ENCODE assay signal across 11 cellular contexts in genomic region chrX:46279925-46280313, GRCh38.
A peak's percentile ranks its signal among the peaks of the same experiment; 100 is the strongest.
DNase-seq lines count a peak whose midpoint lies in the region; ATAC-seq and TF ChIP-seq lines count a peak whose summit lies in the region.
"Had no signal": no experiment of that assay in that cellular context is flagged by ENCODE, and none has a peak within 500 bp of the region (broad histone marks: within the 10 kb centered on the region; RNA-seq: fewer than 3 reads in every experiment).

No MANE protein-coding gene starts in this region.

- POLR2A ChIA-PET in SK-N-SH (lab: Yijun Ruan, JAX), result no interaction called here

- H3K9me3 Mint-ChIP-seq in osteocyte (ENCODE audit: unreplicated experiment), result no peaks in the 10 kb centered on the region

- H3K4me2 ChIP-seq in BLaER1 (peak overlapping the region; percentile 33; the same call in 1 of the 2 replicates), SK-N-SH (peak overlapping the region; percentile 9; the same call in 1 of the 2 replicates)

- H3K4me1 Mint-ChIP-seq in osteocyte (ENCODE audit: unreplicated experiment), result peaks cover 18% of the 10 kb centered on the region

- H3K27ac ChIP-seq in BLaER1, result no peak overlapping the region
- H3K27ac ChIP-seq in SK-N-SH (ENCODE audit: low read depth in 2 of 2, low read length in 1 of 2), result peak overlapping the region in 1 of 2 experiments; percentile 64; a peak in 3 of 4 replicates
- no peak overlapping the region for H3K27ac ChIP-seq in heart right ventricle

- CTCF ChIA-PET in SK-N-SH (lab: Yijun Ruan, JAX), result no interaction called here

- H4K20me1 ChIP-seq in BLaER1 (no peaks in the 10 kb centered on the region), SK-N-SH (ENCODE audit: insufficient read depth) (no peaks in the 10 kb centered on the region)

- DNase-seq in H4 (ENCODE audit: low spot score) (peak; percentile 30), SK-N-SH (no peak), fibroblast of villous mesenchyme (ENCODE audit: low read depth) (peak; percentile 6), osteocyte (ENCODE audit: extremely low spot score, unreplicated experiment) (no peak), heart right ventricle (no peak), activated gamma-delta T cell treated with Interleukin-2 at 50 U/mL for 16 hours (no peak)
- DNase-seq: NCI-H446, T-cell had no signal

- no peak for TF ChIP-seq CTCF in SK-N-SH (IDR thresholded peaks at IDR 0.05)
- TF ChIP-seq CTCF in fibroblast of villous mesenchyme (IDR thresholded peaks at IDR 0.05; ENCODE audit: insufficient read depth, low read depth, low read length), result no peak
- no peak for TF ChIP-seq CTCF in osteocyte (IDR thresholded peaks at IDR 0.05)
- no peak for TF ChIP-seq CTCF in heart right ventricle (IDR thresholded peaks at IDR 0.05)

- 0 out of 4 replicates have a peak, but pooled peaks of 1 of the 2 experiments have one; percentile 33 for TF ChIP-seq EP300 in SK-N-SH (IDR thresholded peaks at IDR 0.05; ENCODE audit: borderline replicate concordance in 1 of 2, low read depth in 1 of 2, low read length in 1 of 2)

- H3K27ac Mint-ChIP-seq in osteocyte (ENCODE audit: unreplicated experiment), result no peak overlapping the region
- H3K27ac Mint-ChIP-seq: type B pancreatic cell had no signal

- H3K27me3 ChIP-seq in BLaER1 (no peaks in the 10 kb centered on the region), SK-N-SH (ENCODE audit: insufficient read depth) (no peaks in the 10 kb centered on the region), heart right ventricle (peaks cover 0 to 5% (median 0%) of the 10 kb centered on the region in 7 donors)

- no peaks in the 10 kb centered on the region for H3K27me3 Mint-ChIP-seq in osteocyte (ENCODE audit: unreplicated experiment)
- H3K27me3 Mint-ChIP-seq: type B pancreatic cell had no signal

- H3K36me3 ChIP-seq in BLaER1, result no peaks in the 10 kb centered on the region
- H3K36me3 ChIP-seq in SK-N-SH (replicated peaks in 1 of 2; ENCODE audit: control insufficient read depth in 1 of 2, insufficient read depth in 2 of 2, low read length in 1 of 2), result no peaks in the 10 kb centered on the region
- no peaks in the 10 kb centered on the region for H3K36me3 ChIP-seq in heart right ventricle

- no peaks in the 10 kb centered on the region for H3K36me3 Mint-ChIP-seq in osteocyte (ENCODE audit: unreplicated experiment)
- H3K36me3 Mint-ChIP-seq: T-cell, type B pancreatic cell had no signal

- H3K9me2 ChIP-seq in SK-N-SH, result no peaks in the 10 kb centered on the region

- no peak overlapping the region for H3K4me3 ChIP-seq in BLaER1
- no peak overlapping the region for H3K4me3 ChIP-seq in SK-N-SH (ENCODE audit: low read depth in 2 of 2, low read length in 1 of 2)
- H3K4me3 ChIP-seq in fibroblast of villous mesenchyme (ENCODE audit: low read depth, low read length), result no peak overlapping the region
- H3K4me3 ChIP-seq in heart right ventricle, result no peak overlapping the region

- intact Hi-C loops in heart right ventricle (cut with DNase I), result no loop called here

- H3K4me1 ChIP-seq in BLaER1, result peaks cover 13% of the 10 kb centered on the region
- 0 out of 4 replicates have a peak, but pooled peaks cover 0 to 13% of the 10 kb centered on the region in 2 experiments for H3K4me1 ChIP-seq in SK-N-SH (ENCODE audit: control insufficient read depth in 1 of 2, insufficient read depth in 2 of 2, low read depth in 1 of 2, low read length in 1 of 2)
- H3K4me1 ChIP-seq in heart right ventricle, result peaks cover 0 to 9% (median 0%) of the 10 kb centered on the region in 9 donors

- H3K79me2 ChIP-seq in SK-N-SH (ENCODE audit: insufficient read depth), result no peaks in the 10 kb centered on the region

- TF ChIP-seq RAD21 in SK-N-SH (IDR thresholded peaks at IDR 0.05; ENCODE audit: low read length), result no peak

- ATAC-seq in HG03095 (IDR thresholded peaks at IDR 0.05; ENCODE audit: unreplicated experiment) (no peak), heart right ventricle (no peak)
- ATAC-seq: T-cell had no signal

- no peak overlapping the region for H3K9ac ChIP-seq in BLaER1
- H3K9ac ChIP-seq in SK-N-SH, result peak overlapping the region; percentile 2; the same call in 1 of the 2 replicates

- no peak overlapping the region for H2AFZ ChIP-seq in SK-N-SH (ENCODE audit: low read depth)

- H3F3A ChIP-seq in SK-N-SH (replicated peaks; ENCODE audit: insufficient read depth), result peaks cover 5% of the 10 kb centered on the region

- no peak overlapping the region for H3K4me3 Mint-ChIP-seq in osteocyte (ENCODE audit: unreplicated experiment)
- H3K4me3 Mint-ChIP-seq: type B pancreatic cell had no signal

- no peaks in the 10 kb centered on the region for H3K9me3 ChIP-seq in BLaER1
- H3K9me3 ChIP-seq in SK-N-SH, result no peaks in the 10 kb centered on the region
- H3K9me3 ChIP-seq in heart right ventricle, result no peaks in the 10 kb centered on the region

- 10% methylated on average over 3 of the region's 3 CpGs for WGBS in SK-N-SH (ENCODE audit: low lambda C conversion rate)
- WGBS in heart right ventricle, 2 donors, result 62 to 77% methylated on average over 3 of the region's 3 CpGs

TF ChIP-seq in SK-N-SH, 30 proteins besides CTCF, POLR2A, EP300 and RAD21 (continues in another document):
- TF ChIP-seq SMC3 (IDR thresholded peaks at IDR 0.05; ENCODE audit: low read depth, low read length) (no peak), GATA2 (CRISPR knock-in tag; IDR thresholded peaks at IDR 0.05) (no peak), ZBTB33 (IDR thresholded peaks at IDR 0.05; ENCODE audit: borderline replicate concordance, low read depth) (no peak), POLR2AphosphoS5 (IDR thresholded peaks at IDR 0.05; ENCODE audit: low read depth, low read length) (no peak), YY1 (IDR thresholded peaks at IDR 0.05; ENCODE audit: low read depth) (no peak), TCF12 (IDR thresholded peaks at IDR 0.05) (peak; percentile 55; the same call in 1 of the 2 replicates), REST (IDR thresholded peaks at IDR 0.05; ENCODE audit: low read depth, low read length) (no peak), USF1 (IDR thresholded peaks at IDR 0.05; ENCODE audit: borderline replicate concordance, low read depth) (peak; percentile 45; the same call in 1 of the 2 replicates), FOXJ3 (CRISPR knock-in tag; IDR thresholded peaks at IDR 0.05) (no peak), USF2 (IDR thresholded peaks at IDR 0.05; ENCODE audit: borderline replicate concordance, low read depth, low read length) (no peak), GABPA (IDR thresholded peaks at IDR 0.05; ENCODE audit: low read depth) (0 out of 2 replicates have a peak, but pooled peaks have one; percentile 24), MAX (IDR thresholded peaks at IDR 0.05; ENCODE audit: low read depth) (no peak)

Comparison
In these comparisons a context has a peak if more than half of its experiments do, and no peak if none do; other contexts are left out.
1. DNase-seq: peak in H4 (single experiment) and fibroblast of villous mesenchyme (single experiment); none in SK-N-SH (single experiment), osteocyte (single experiment), heart right ventricle (0 of 2) and activated gamma-delta T cell treated with Interleukin-2 at 50 U/mL for 16 hours (single experiment).